ENCODE assay signal across 8 cellular contexts in the genomic region with DNA sequence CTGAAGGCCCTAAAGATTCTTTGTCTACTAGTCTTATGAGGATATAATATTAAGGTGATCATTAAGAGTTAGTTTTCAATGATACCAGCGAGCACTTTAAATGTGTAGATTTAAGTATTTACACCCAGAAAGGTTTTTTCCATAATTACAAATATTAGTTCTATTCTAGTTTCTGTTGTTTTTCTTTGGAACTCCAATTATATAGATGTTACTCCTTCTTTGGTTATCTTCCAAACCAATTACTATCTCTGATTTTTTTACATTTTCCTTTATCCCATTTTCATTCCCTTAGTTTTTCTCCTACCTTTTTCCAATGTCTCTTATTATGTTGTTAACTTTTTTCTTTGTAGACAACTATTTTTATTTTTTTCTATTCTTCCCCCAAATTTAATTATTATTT.
"Had no signal": no experiment of that assay in that cellular context is flagged by ENCODE, and none has a peak within 500 bp of the region (broad histone marks: within the 10 kb centered on the region; RNA-seq: fewer than 3 reads in every experiment).

No MANE protein-coding gene starts in this region.

- H3K4me3 ChIP-seq: K562 had no signal

- H3K4me1 Mint-ChIP-seq: IgD-negative memory B cell had no signal

- H3K27ac ChIP-seq: HL-60, KMS-11 had no signal

- H3K27ac Mint-ChIP-seq: IgD-negative memory B cell had no signal

- H3K4me3 Mint-ChIP-seq: IgD-negative memory B cell had no signal

- H3K36me3 Mint-ChIP-seq: IgD-negative memory B cell had no signal

- ATAC-seq: HepG2, K562 had no signal

- H3K27me3 Mint-ChIP-seq: IgD-negative memory B cell had no signal

- DNase-seq: IMR-90, KBM-7, KG1 had no signal
